9 cellular contexts compared by ENCODE assay signal in genomic region chr2:7725132-7725849, GRCh38.
DNase-seq lines count a peak whose midpoint lies in the region; ATAC-seq, FAIRE-seq and TF ChIP-seq lines count a peak whose summit lies in the region.
"Had no signal": no experiment of that assay in that cellular context is flagged by ENCODE, and none has a peak within 500 bp of the region (broad histone marks: within the 10 kb centered on the region; RNA-seq: fewer than 3 reads in every experiment).

No MANE protein-coding gene starts in this region.

- H3K4me3 ChIP-seq in left lung: no peak overlapping the region

- H3K9me3 Mint-ChIP-seq in activated T-helper 17 cell treated with anti-CD3 and anti-CD28 coated beads, Interleukin-2, amount 50 U/mL, for 72 hours: no peaks in the 10 kb centered on the region

- H3K4me1 Mint-ChIP-seq in activated T-helper 17 cell treated with anti-CD3 and anti-CD28 coated beads, Interleukin-2, amount 50 U/mL, for 72 hours: peaks cover 22% of the 10 kb centered on the region

- TF ChIP-seq CTCF in GM13977 (IDR thresholded peaks at IDR 0.05; ENCODE audit: extremely low read depth, insufficient read depth, missing control alignments) (peak; percentile 13), left lung (IDR thresholded peaks at IDR 0.05) (peak in 1 of 2 donors; percentile 8)

- no peak for FAIRE-seq in H54 (lab: Jason Lieb, UNC)

- in situ Hi-C loops in GM13977 (cut with MboI; ENCODE audit: low pct_unique_long_range_greater_than_20kb, low sequenced_read_pairs, unreplicated experiment): no loop called here

- H3K27me3 ChIP-seq in left lung: no peaks in the 10 kb centered on the region

- no peak for TF ChIP-seq POLR2A in H54 (IDR thresholded peaks at IDR 0.05; ENCODE audit: low read depth, low read length)

- no peaks in the 10 kb centered on the region for H3K9me3 ChIP-seq in left lung

- ATAC-seq in activated T-helper 17 cell treated with anti-CD3 and anti-CD28 coated beads, Interleukin-2, amount 50 U/mL, for 72 hours (replicated peaks): peak; percentile 79
- ATAC-seq in left lung: peak; percentile 29
- no peak for ATAC-seq in HG02981 (IDR thresholded peaks at IDR 0.05; ENCODE audit: unreplicated experiment)

- H3K36me3 ChIP-seq in left lung: no peaks in the 10 kb centered on the region

- H3K4me3 Mint-ChIP-seq in activated T-helper 17 cell treated with anti-CD3 and anti-CD28 coated beads, Interleukin-2, amount 50 U/mL, for 72 hours: peak overlapping the region; percentile 68

- intact Hi-C loops in left lung (cut with DNase I): no loop called here

- H3K27ac Mint-ChIP-seq in activated T-helper 17 cell treated with anti-CD3 and anti-CD28 coated beads, Interleukin-2, amount 50 U/mL, for 72 hours: peak overlapping the region; percentile 49

- no peaks in the 10 kb centered on the region for H3K27me3 Mint-ChIP-seq in activated T-helper 17 cell treated with anti-CD3 and anti-CD28 coated beads, Interleukin-2, amount 50 U/mL, for 72 hours

- H3K4me1 ChIP-seq in left lung: no peaks in the 10 kb centered on the region

- no peak overlapping the region for H3K27ac ChIP-seq in left lung

- peaks cover 30% of the 10 kb centered on the region for H3K36me3 Mint-ChIP-seq in activated T-helper 17 cell treated with anti-CD3 and anti-CD28 coated beads, Interleukin-2, amount 50 U/mL, for 72 hours (ENCODE audit: low read depth)

- DNase-seq in AG08396 (ENCODE audit: low spot score): peak; percentile 10
- DNase-seq in GM13977 (ENCODE audit: low spot score): peak; percentile 6
- DNase-seq in left lung: no peak
- no peak for DNase-seq in NCI-H1092 (lab: John Stamatoyannopoulos, UW)
- no peak for DNase-seq in activated CD4-positive, CD25-positive, alpha-beta regulatory T cell (lab: John Stamatoyannopoulos, UW)
- DNase-seq in H54 (ENCODE audit: insufficient read length, low spot score): no peak
- DNase-seq: islet precursor cell had no signal

Comparison
In these comparisons a context has a peak if more than half of its experiments do, and no peak if none do; other contexts are left out.
1. DNase-seq: peak in AG08396 (single experiment) and GM13977 (single experiment); none in left lung (0 of 2), NCI-H1092 (single experiment), activated CD4-positive, CD25-positive, alpha-beta regulatory T cell (0 of 4) and H54 (single experiment).